24 cellular contexts compared by ENCODE assay signal in the genomic region with DNA sequence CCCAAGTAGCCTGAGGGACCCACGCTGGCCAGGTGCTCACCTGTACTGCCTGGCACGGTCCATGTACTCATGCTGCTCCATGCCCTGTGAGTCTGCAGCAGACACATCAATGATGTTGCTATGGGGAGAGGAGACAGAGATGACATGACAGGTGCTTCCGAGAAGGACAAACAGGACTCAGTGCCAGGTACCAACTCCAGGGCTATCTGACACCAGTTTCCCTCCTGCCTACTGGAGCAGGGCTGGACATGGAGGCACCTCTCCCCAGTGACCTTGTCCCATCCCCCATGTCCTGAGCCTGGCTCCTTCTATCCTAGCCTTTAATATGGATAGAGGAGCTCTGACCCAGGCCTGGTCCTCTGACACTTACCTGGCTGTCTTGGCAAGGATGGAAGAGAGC. TPM values are rescaled to one million over a fixed set of nuclear protein-coding genes. Genes with fewer than 3 reads are reported as not detected.
"Had no signal": no experiment of that assay in that cellular context is flagged by ENCODE, and none has a peak within 500 bp of the region (broad histone marks: within the 10 kb centered on the region; RNA-seq: fewer than 3 reads in every experiment).

No MANE protein-coding gene starts in this region.

- H3K27ac ChIP-seq: esophagus muscularis mucosa, hepatocyte, left ventricle myocardium inferior, neural progenitor cell, testis, tibial nerve, upper lobe of right lung, vagina had no signal

- H3K4me3 ChIP-seq: esophagus muscularis mucosa, hepatocyte, left ventricle myocardium inferior, lower lobe of right lung, neural progenitor cell, skin epidermis, testis, tibial nerve, upper lobe of right lung, vagina had no signal

- H3K27me3 Mint-ChIP-seq: effector memory CD8-positive, alpha-beta T cell; memory B cell; stimulated activated naive CD8-positive, alpha-beta T cell treated with anti-CD3 and anti-CD28 coated beads, Interleukin-15, Interleukin-2, amounts not matched to agents 100 ng/mL and 50 ng/mL, for 24 hours had no signal

- ATAC-seq: effector memory CD8-positive, alpha-beta T cell; left cardiac atrium; lower lobe of right lung; natural killer cell; sciatic nerve; upper lobe of right lung had no signal

- DNase-seq: effector memory CD8-positive, alpha-beta T cell; kidney; left cardiac atrium; left ventricle myocardium inferior; lower lobe of right lung; natural killer cell; testis; upper lobe of right lung had no signal

- H3K36me3 ChIP-seq: neural progenitor cell had no signal

- H3K27ac Mint-ChIP-seq: memory B cell; neural progenitor cell; stimulated activated naive CD8-positive, alpha-beta T cell treated with anti-CD3 and anti-CD28 coated beads, Interleukin-15, Interleukin-2, amounts not matched to agents 100 ng/mL and 50 ng/mL, for 24 hours had no signal

- H3K27me3 ChIP-seq: esophagus muscularis mucosa, hepatocyte, neural progenitor cell, testis, tibial nerve, upper lobe of right lung, vagina had no signal

- H3K9me3 Mint-ChIP-seq: effector memory CD8-positive, alpha-beta T cell; memory B cell; mesothelial cell of epicardium; natural killer cell; neural progenitor cell; stimulated activated naive CD8-positive, alpha-beta T cell treated with anti-CD3 and anti-CD28 coated beads, Interleukin-15, Interleukin-2, amounts not matched to agents 100 ng/mL and 50 ng/mL, for 24 hours had no signal

- H3K36me3 Mint-ChIP-seq: natural killer cell had no signal

- H3K4me3 Mint-ChIP-seq: effector memory CD8-positive, alpha-beta T cell; memory B cell; mesothelial cell of epicardium; natural killer cell; neural progenitor cell; stimulated activated naive CD8-positive, alpha-beta T cell treated with anti-CD3 and anti-CD28 coated beads, Interleukin-15, Interleukin-2, amounts not matched to agents 100 ng/mL and 50 ng/mL, for 24 hours had no signal

- H3K9me3 ChIP-seq: esophagus muscularis mucosa, left ventricle myocardium inferior, lower lobe of right lung, testis, tibial nerve, upper lobe of right lung, vagina had no signal

RNA-seq across cellular contexts. Expression of a gene that starts 7.0 kb away (rescaled TPM):
- total RNA-seq: esophagus muscularis mucosa, fibroblast of villous mesenchyme, hepatocyte, kidney, left cardiac atrium, left ventricle myocardium inferior, lower lobe of right lung, mesothelial cell of epicardium, mucosa of gallbladder, myocyte, natural killer cell, osteoblast, pulmonary artery endothelial cell, sciatic nerve, subcutaneous adipose tissue, tibial nerve, upper lobe of right lung, vagina had no signal
- polyA plus RNA-seq: hepatocyte had no signal
